ENCODE assay signal across 16 cellular contexts in genomic region chr4:165288226-165288625, GRCh38. TPM values are rescaled to one million over a fixed set of nuclear protein-coding genes. Genes with fewer than 3 reads are reported as not detected.
DNase-seq lines count a peak whose midpoint lies in the region; ATAC-seq and TF ChIP-seq lines count a peak whose summit lies in the region.
"Had no signal": no experiment of that assay in that cellular context is flagged by ENCODE, and none has a peak within 500 bp of the region (broad histone marks: within the 10 kb centered on the region; RNA-seq: fewer than 3 reads in every experiment).

No MANE protein-coding gene starts in this region.

- H3K4me3 Mint-ChIP-seq in glutamatergic neuron (ENCODE audit: unreplicated experiment): no peak overlapping the region
- no peak overlapping the region for H3K4me3 Mint-ChIP-seq in activated naive CD8-positive, alpha-beta T cell treated with anti-CD3 and anti-CD28 coated beads for 36 hours
- H3K4me3 Mint-ChIP-seq: activated naive CD4-positive, alpha-beta T cell treated with anti-CD3 and anti-CD28 coated beads, Interleukin-2, amount 10 ng/mL, durations not matched to agents 7 days and 5 days; dendritic cell treated with granulocyte-macrophage colony-stimulating factor and Interleukin-4, amounts not matched to agents 40 ng/mL and 50 ng/mL, for 4 days had no signal

- no peak for TF ChIP-seq CTCF in glutamatergic neuron (IDR thresholded peaks at IDR 0.05; ENCODE audit: partially characterized antibody, unreplicated experiment)

- H3K36me3 Mint-ChIP-seq in glutamatergic neuron (ENCODE audit: unreplicated experiment): peaks cover 9% of the 10 kb centered on the region
- H3K36me3 Mint-ChIP-seq in activated naive CD8-positive, alpha-beta T cell treated with anti-CD3 and anti-CD28 coated beads for 36 hours: peaks cover 41% of the 10 kb centered on the region

- no peaks in the 10 kb centered on the region for H3K9me3 Mint-ChIP-seq in glutamatergic neuron (ENCODE audit: unreplicated experiment)
- H3K9me3 Mint-ChIP-seq in activated naive CD8-positive, alpha-beta T cell treated with anti-CD3 and anti-CD28 coated beads for 36 hours: peaks cover 6% of the 10 kb centered on the region

- no peaks in the 10 kb centered on the region for H3K4me1 Mint-ChIP-seq in glutamatergic neuron (ENCODE audit: low read depth, unreplicated experiment)
- peaks cover 36% of the 10 kb centered on the region for H3K4me1 Mint-ChIP-seq in activated naive CD8-positive, alpha-beta T cell treated with anti-CD3 and anti-CD28 coated beads for 36 hours

- DNase-seq in CD1c-positive myeloid dendritic cell (ENCODE audit: extremely low spot score) (peak; percentile 5), NCI-H69 (lab: John Stamatoyannopoulos, UW) (peak; percentile 19), Right ventricle myocardium superior (no peak), glutamatergic neuron (no peak), T1000 (lab: John Stamatoyannopoulos, UW) (no peak)
- DNase-seq in activated naive CD8-positive, alpha-beta T cell treated with anti-CD3 and anti-CD28 coated beads for 36 hours: no peak
- DNase-seq: activated naive CD4-positive, alpha-beta T cell treated with anti-CD3 and anti-CD28 coated beads, Interleukin-2, amount 10 ng/mL, durations not matched to agents 7 days and 5 days; C1 segment of cervical spinal cord; left ventricle myocardium superior; posterior cingulate gyrus; stimulated activated CD4-positive, alpha-beta T cell treated with anti-CD3 and anti-CD28 coated beads, Interleukin-4, amount 100 ng/mL, for 24 hours had no signal

- intact Hi-C loops in Right ventricle myocardium superior (cut with DNase I): no loop called here

- peak; percentile 48 for ATAC-seq in GM19025 (IDR thresholded peaks at IDR 0.05; ENCODE audit: low read depth, unreplicated experiment)
- ATAC-seq in HG02852 (IDR thresholded peaks at IDR 0.05; ENCODE audit: unreplicated experiment): peak; percentile 33
- no peak for ATAC-seq in Right ventricle myocardium superior (ENCODE audit: poor library complexity)
- ATAC-seq: activated CD4-positive, CD25-positive, alpha-beta regulatory T cell treated with anti-CD3 and anti-CD28 coated beads, Interleukin-2, amount 50 U/mL, for 24 hours; left ventricle myocardium superior; Right ventricle myocardium inferior had no signal

- H3K27me3 Mint-ChIP-seq in glutamatergic neuron (ENCODE audit: unreplicated experiment): no peaks in the 10 kb centered on the region
- H3K27me3 Mint-ChIP-seq in activated naive CD8-positive, alpha-beta T cell treated with anti-CD3 and anti-CD28 coated beads for 36 hours: no peaks in the 10 kb centered on the region
- H3K27me3 Mint-ChIP-seq: activated naive CD4-positive, alpha-beta T cell treated with anti-CD3 and anti-CD28 coated beads, Interleukin-2, amount 10 ng/mL, durations not matched to agents 7 days and 5 days; dendritic cell treated with granulocyte-macrophage colony-stimulating factor and Interleukin-4, amounts not matched to agents 40 ng/mL and 50 ng/mL, for 4 days had no signal

- no peak overlapping the region for H3K27ac Mint-ChIP-seq in glutamatergic neuron (ENCODE audit: unreplicated experiment)
- no peak overlapping the region for H3K27ac Mint-ChIP-seq in activated naive CD8-positive, alpha-beta T cell treated with anti-CD3 and anti-CD28 coated beads for 36 hours
- H3K27ac Mint-ChIP-seq: dendritic cell treated with granulocyte-macrophage colony-stimulating factor and Interleukin-4, amounts not matched to agents 40 ng/mL and 50 ng/mL, for 4 days had no signal

RNA-seq across cellular contexts. Expression of gene MSMO1, which starts 39.2 kb away (rescaled TPM):
- 6.2 TPM for total RNA-seq in Right ventricle myocardium superior
- 180 TPM for total RNA-seq in glutamatergic neuron (ENCODE audit: unreplicated experiment)
- 10 to 100 TPM; 29.2 to 30.0 TPM for total RNA-seq in activated naive CD8-positive, alpha-beta T cell treated with anti-CD3 and anti-CD28 coated beads for 36 hours

Comparison
In these comparisons a context has a peak if more than half of its experiments do, and no peak if none do; other contexts are left out.
1. DNase-seq: peak in CD1c-positive myeloid dendritic cell (single experiment) and NCI-H69 (single experiment); none in Right ventricle myocardium superior (single experiment), glutamatergic neuron (single experiment), T1000 (single experiment) and activated naive CD8-positive, alpha-beta T cell treated with anti-CD3 and anti-CD28 coated beads for 36 hours (single experiment).